Comparison of ENCODE assay signal across 21 cellular contexts in genomic region chr7:81534996-81535395, GRCh38.
DNase-seq lines count a peak whose midpoint lies in the region; ATAC-seq, FAIRE-seq and TF ChIP-seq lines count a peak whose summit lies in the region.
"Had no signal": no experiment of that assay in that cellular context is flagged by ENCODE, and none has a peak within 500 bp of the region (broad histone marks: within the 10 kb centered on the region; RNA-seq: fewer than 3 reads in every experiment).

No MANE protein-coding gene starts in this region.

- no peaks in the 10 kb centered on the region for H3K4me1 ChIP-seq in GM23338 (ENCODE audit: insufficient read depth)
- no peaks in the 10 kb centered on the region for H3K4me1 ChIP-seq in astrocyte (ENCODE audit: insufficient read depth, low read length)
- H3K4me1 ChIP-seq in osteoblast (ENCODE audit: insufficient read depth, low read length) = no peaks in the 10 kb centered on the region

- peak overlapping the region; percentile 81; the same call in 1 of the 2 replicates for H2AFZ ChIP-seq in GM23338
- no peak overlapping the region for H2AFZ ChIP-seq in astrocyte (ENCODE audit: low read depth, low read length)
- H2AFZ ChIP-seq in osteoblast (ENCODE audit: low read length) = no peak overlapping the region

- no peaks in the 10 kb centered on the region for H3F3A ChIP-seq in GM23338 (replicated peaks; ENCODE audit: low read depth)

- no peak overlapping the region for H3K9ac ChIP-seq in astrocyte (ENCODE audit: low read length)

- no peak for FAIRE-seq in astrocyte (lab: Jason Lieb, UNC)
- FAIRE-seq: A204.1, GM19239 had no signal

- H3K4me1 Mint-ChIP-seq in GM23338 (no peaks in the 10 kb centered on the region), astrocyte (ENCODE audit: low read depth, unreplicated experiment) (peaks cover 2% of the 10 kb centered on the region)
- H3K4me1 Mint-ChIP-seq in activated CD4-positive, alpha-beta memory T cell treated with anti-CD3 and anti-CD28 coated beads, Interleukin-2, amount 10 ng/mL, durations not matched to agents 7 days and 5 days = no peaks in the 10 kb centered on the region
- H3K4me1 Mint-ChIP-seq: CD8-positive, alpha-beta memory T cell had no signal

- H3K9me3 Mint-ChIP-seq in GM23338 (no peaks in the 10 kb centered on the region; the same call in 2 of the 3 replicates), astrocyte (ENCODE audit: unreplicated experiment) (peaks cover 6% of the 10 kb centered on the region)
- H3K9me3 Mint-ChIP-seq in activated CD4-positive, alpha-beta memory T cell treated with anti-CD3 and anti-CD28 coated beads, Interleukin-2, amount 10 ng/mL, durations not matched to agents 7 days and 5 days = peaks cover 9% of the 10 kb centered on the region

- H3K27me3 Mint-ChIP-seq in GM23338 (ENCODE audit: insufficient read depth, low read depth, poor library complexity) (no peaks in the 10 kb centered on the region), astrocyte (ENCODE audit: low read depth, unreplicated experiment) (no peaks in the 10 kb centered on the region)
- H3K27me3 Mint-ChIP-seq in activated CD4-positive, alpha-beta memory T cell treated with anti-CD3 and anti-CD28 coated beads, Interleukin-2, amount 10 ng/mL, durations not matched to agents 7 days and 5 days = no peaks in the 10 kb centered on the region
- H3K27me3 Mint-ChIP-seq: CD8-positive, alpha-beta memory T cell had no signal

- no peaks in the 10 kb centered on the region for H3K36me3 Mint-ChIP-seq in GM23338 (ENCODE audit: low read depth)
- no peaks in the 10 kb centered on the region for H3K36me3 Mint-ChIP-seq in astrocyte (ENCODE audit: low read depth, unreplicated experiment)
- H3K36me3 Mint-ChIP-seq in activated CD4-positive, alpha-beta memory T cell treated with anti-CD3 and anti-CD28 coated beads, Interleukin-2, amount 10 ng/mL, durations not matched to agents 7 days and 5 days (ENCODE audit: low read depth) = no peaks in the 10 kb centered on the region

- no peak for TF ChIP-seq CTCF in GM23338 (conservative IDR thresholded peaks at IDR 0.05; ENCODE audit: low read depth in 2 of 2)
- no peak for TF ChIP-seq CTCF in astrocyte (IDR thresholded peaks at IDR 0.05; ENCODE audit: insufficient read depth, low read depth, low read length)
- no peak for TF ChIP-seq CTCF in osteoblast (IDR thresholded peaks at IDR 0.05; ENCODE audit: extremely low read depth, low read depth, low read length)
- TF ChIP-seq CTCF in RWPE1 (conservative IDR thresholded peaks at IDR 0.05; ENCODE audit: low read depth) = no peak

- H3K9me3 ChIP-seq in astrocyte (ENCODE audit: insufficient read depth, low read depth, low read length) (no peaks in the 10 kb centered on the region), osteoblast (ENCODE audit: low read depth, low read length) (no peaks in the 10 kb centered on the region)

- POLR2A ChIA-PET in RWPE1 (lab: Yijun Ruan, JAX; ENCODE audit: low non-redundant PET) = no interaction called here
- POLR2A ChIA-PET in activated CD4-positive, alpha-beta memory T cell treated with anti-CD3 and anti-CD28 coated beads, Interleukin-2, amount 10 ng/mL, durations not matched to agents 7 days and 5 days (lab: Charles Lee) = no interaction called here

- H3K4me3 ChIP-seq in GM23338 (no peak overlapping the region), astrocyte (ENCODE audit: insufficient read depth, low read depth, low read length) (no peak overlapping the region), osteoblast (ENCODE audit: insufficient read depth, low read length) (no peak overlapping the region)

- H3K36me3 ChIP-seq in GM23338 (ENCODE audit: insufficient read depth) (no peaks in the 10 kb centered on the region), astrocyte (ENCODE audit: insufficient read depth, low read length) (no peaks in the 10 kb centered on the region), osteoblast (ENCODE audit: insufficient read depth, low read length) (no peaks in the 10 kb centered on the region)

- H3K27me3 ChIP-seq in GM23338 (ENCODE audit: insufficient read depth) (no peaks in the 10 kb centered on the region), astrocyte (ENCODE audit: insufficient read depth, low read length) (no peaks in the 10 kb centered on the region), osteoblast (ENCODE audit: insufficient read depth, low read length) (no peaks in the 10 kb centered on the region)

- H3K79me2 ChIP-seq in GM23338 (replicated peaks; ENCODE audit: insufficient read depth) (no peaks in the 10 kb centered on the region), astrocyte (ENCODE audit: insufficient read depth, low read length) (no peaks in the 10 kb centered on the region), osteoblast (ENCODE audit: insufficient read depth, low read length) (no peaks in the 10 kb centered on the region)

- DNase-seq in GM23338 (ENCODE audit: low spot score) (no peak), LHCN-M2 (ENCODE audit: low read depth) (peak; percentile 35), astrocyte (ENCODE audit: low read depth) (peak; percentile 20), osteoblast (ENCODE audit: insufficient read length, low spot score, missing footprints) (peak; percentile 45), RWPE1 (ENCODE audit: low spot score) (no peak), hypothalamus (lab: John Stamatoyannopoulos, UW) (no peak)
- DNase-seq in activated CD4-positive, alpha-beta memory T cell treated with anti-CD3 and anti-CD28 coated beads, Interleukin-2, amount 10 ng/mL, durations not matched to agents 7 days and 5 days = no peak
- DNase-seq: CD8-positive, alpha-beta memory T cell; EL; Kasumi-1; MM.1S; NCI-H1092; NCI-H1436; NCI-H1930; NCI-H2227 treated with DMSO at 0.1 percent for 48 hours; NCI-H524; NCI-H774; Right ventricle myocardium superior had no signal

- H3K27ac Mint-ChIP-seq in GM23338 (no peak overlapping the region), astrocyte (ENCODE audit: unreplicated experiment) (no peak overlapping the region)
- H3K27ac Mint-ChIP-seq in activated CD4-positive, alpha-beta memory T cell treated with anti-CD3 and anti-CD28 coated beads, Interleukin-2, amount 10 ng/mL, durations not matched to agents 7 days and 5 days = no peak overlapping the region
- H3K27ac Mint-ChIP-seq: CD8-positive, alpha-beta memory T cell had no signal

- ATAC-seq in GM23338 = no peak

- H3K4me3 Mint-ChIP-seq in GM23338 (no peak overlapping the region), astrocyte (ENCODE audit: unreplicated experiment) (no peak overlapping the region)
- H3K4me3 Mint-ChIP-seq in activated CD4-positive, alpha-beta memory T cell treated with anti-CD3 and anti-CD28 coated beads, Interleukin-2, amount 10 ng/mL, durations not matched to agents 7 days and 5 days = no peak overlapping the region
- H3K4me3 Mint-ChIP-seq: CD8-positive, alpha-beta memory T cell had no signal

- CTCF ChIA-PET in RWPE1 (lab: Yijun Ruan, JAX) = interaction anchor here (0.6 kb wide), 1 partner anchor 303 kb away, joined by 3 read pairs; no protein-coding TSS in a partner anchor
- CTCF ChIA-PET in activated CD4-positive, alpha-beta memory T cell treated with anti-CD3 and anti-CD28 coated beads, Interleukin-2, amount 10 ng/mL, durations not matched to agents 7 days and 5 days (lab: Charles Lee) = no interaction called here

- no peaks in the 10 kb centered on the region for H4K20me1 ChIP-seq in GM23338 (replicated peaks; ENCODE audit: insufficient read depth)
- H4K20me1 ChIP-seq in astrocyte (ENCODE audit: insufficient read depth, low read length) = no peaks in the 10 kb centered on the region
- no peaks in the 10 kb centered on the region for H4K20me1 ChIP-seq in osteoblast (ENCODE audit: insufficient read depth, low read length)

- no peak overlapping the region for H3K27ac ChIP-seq in GM23338 (ENCODE audit: low read depth)
- no peak overlapping the region for H3K27ac ChIP-seq in astrocyte (ENCODE audit: low read depth, low read length)
- H3K27ac ChIP-seq in osteoblast (ENCODE audit: low read depth, low read length) = no peak overlapping the region
- no peak overlapping the region for H3K27ac ChIP-seq in RWPE1
- H3K27ac ChIP-seq: C4-2B had no signal

- H3K4me2 ChIP-seq in GM23338 = no peak overlapping the region
- no peak overlapping the region for H3K4me2 ChIP-seq in astrocyte (ENCODE audit: low read length)
- no peak overlapping the region for H3K4me2 ChIP-seq in osteoblast (ENCODE audit: insufficient read depth, low read length)

- no peaks in the 10 kb centered on the region for H3K9me2 ChIP-seq in GM23338 (ENCODE audit: insufficient read depth)

Comparison
In these comparisons a context has a peak if more than half of its experiments do, and no peak if none do; other contexts are left out.
1. DNase-seq: peak in LHCN-M2 (single experiment), astrocyte (single experiment) and osteoblast (single experiment); none in GM23338 (single experiment), RWPE1 (single experiment), activated CD4-positive, alpha-beta memory T cell treated with anti-CD3 and anti-CD28 coated beads, Interleukin-2, amount 10 ng/mL, durations not matched to agents 7 days and 5 days (single experiment) and hypothalamus (0 of 51).